Comparison of ENCODE assay signal across 1 cellular context in genomic region chr2:26305109-26305508, GRCh38. TPM values are rescaled to one million over a fixed set of nuclear protein-coding genes. Genes with fewer than 3 reads are reported as not detected.
"Had no signal": no experiment of that assay in that cellular context is flagged by ENCODE, and none has a peak within 500 bp of the region (broad histone marks: within the 10 kb centered on the region; RNA-seq: fewer than 3 reads in every experiment).

No MANE protein-coding gene starts in this region.

RNA-seq across cellular contexts. Expression of gene ADGRF3, which starts 41.5 kb away (rescaled TPM):
- total RNA-seq: SK-MEL-5 had no signal
